ENCODE assay signal across 14 cellular contexts in genomic region chr14:57485635-57486034, GRCh38. TPM values are rescaled to one million over a fixed set of nuclear protein-coding genes. Genes with fewer than 3 reads are reported as not detected.
DNase-seq lines count a peak whose midpoint lies in the region; ATAC-seq and TF ChIP-seq lines count a peak whose summit lies in the region.
"Had no signal": no experiment of that assay in that cellular context is flagged by ENCODE, and none has a peak within 500 bp of the region (broad histone marks: within the 10 kb centered on the region; RNA-seq: fewer than 3 reads in every experiment).

No MANE protein-coding gene starts in this region.

- POLR2A ChIA-PET in activated CD8-positive, alpha-beta T cell treated with anti-CD3 and anti-CD28 coated beads for 36 hours (lab: Charles Lee), result no interaction called here

- H3K4me1 Mint-ChIP-seq in activated CD8-positive, alpha-beta T cell treated with anti-CD3 and anti-CD28 coated beads for 36 hours (ENCODE audit: low read depth), result no peaks in the 10 kb centered on the region

- intact Hi-C loops in activated CD8-positive, alpha-beta T cell treated with anti-CD3 and anti-CD28 coated beads for 36 hours (cut with micrococcal nuclease), result no loop called here
- intact Hi-C loops in thyroid gland (cut with DNase I) (loop anchor here (5.0 kb wide), 1 partner anchor 582 kb away; no protein-coding TSS in a partner anchor), posterior vena cava (cut with DNase I) (loop anchor here in 1 of 2 donors (10.0 kb wide), 1 partner anchor 589 kb away; no protein-coding TSS in a partner anchor)

- no peak for TF ChIP-seq CTCF in activated CD8-positive, alpha-beta T cell treated with anti-CD3 and anti-CD28 coated beads for 36 hours (IDR thresholded peaks at IDR 0.05)
- TF ChIP-seq CTCF in thyroid gland (IDR thresholded peaks at IDR 0.05), result no peak

- no peak overlapping the region for H3K27ac ChIP-seq in thyroid gland

- H3K36me3 ChIP-seq in thyroid gland, result no peaks in the 10 kb centered on the region

- no peaks in the 10 kb centered on the region for H3K4me1 ChIP-seq in thyroid gland

- DNase-seq in activated CD8-positive, alpha-beta T cell treated with anti-CD3 and anti-CD28 coated beads for 36 hours, result no peak
- DNase-seq in thyroid gland (no peak), kidney glomerular epithelial cell (lab: John Stamatoyannopoulos, UW) (no peak), posterior vena cava (ENCODE audit: low spot score) (no peak), NCI-H510A treated with DMSO at 0.1 percent for 48 hours (lab: John Stamatoyannopoulos, UW) (no peak)
- DNase-seq: activated naive CD4-positive, alpha-beta T cell; cortex of kidney; midbrain; OCI-M1; retina had no signal

- H3K27me3 Mint-ChIP-seq in activated CD8-positive, alpha-beta T cell treated with anti-CD3 and anti-CD28 coated beads for 36 hours, result peaks cover 4% of the 10 kb centered on the region

- H3K9me3 ChIP-seq in thyroid gland, result no peaks in the 10 kb centered on the region

- no peaks in the 10 kb centered on the region for H3K27me3 ChIP-seq in thyroid gland

- no peaks in the 10 kb centered on the region for H3K9me3 Mint-ChIP-seq in activated CD8-positive, alpha-beta T cell treated with anti-CD3 and anti-CD28 coated beads for 36 hours

- TF ChIP-seq POLR2A in thyroid gland (IDR thresholded peaks at IDR 0.05), result no peak

- no peak overlapping the region for H3K27ac Mint-ChIP-seq in activated CD8-positive, alpha-beta T cell treated with anti-CD3 and anti-CD28 coated beads for 36 hours

- H3K4me3 Mint-ChIP-seq in activated CD8-positive, alpha-beta T cell treated with anti-CD3 and anti-CD28 coated beads for 36 hours, result no peak overlapping the region

- CTCF ChIA-PET in activated CD8-positive, alpha-beta T cell treated with anti-CD3 and anti-CD28 coated beads for 36 hours (lab: Charles Lee), result interaction anchor here (0.8 to 1.6 kb wide), 2 partner anchors 14 to 588 kb away, joined by 3 to 4 read pairs; no protein-coding TSS in a partner anchor

- peak; percentile 98 for ATAC-seq in GM18867 (IDR thresholded peaks at IDR 0.05; ENCODE audit: unreplicated experiment)
- peak; percentile 93 for ATAC-seq in GM21447 (IDR thresholded peaks at IDR 0.05; ENCODE audit: unreplicated experiment)
- peak; percentile 95 for ATAC-seq in HG03066 (IDR thresholded peaks at IDR 0.05; ENCODE audit: low read depth, unreplicated experiment)
- ATAC-seq in activated CD8-positive, alpha-beta T cell treated with anti-CD3 and anti-CD28 coated beads for 36 hours, result peak; percentile 17

- H3K4me3 ChIP-seq in thyroid gland (replicated peaks in 1 of 3), result no peak overlapping the region

- H3K36me3 Mint-ChIP-seq in activated CD8-positive, alpha-beta T cell treated with anti-CD3 and anti-CD28 coated beads for 36 hours (ENCODE audit: low read depth), result no peaks in the 10 kb centered on the region

RNA-seq across cellular contexts. Expression of gene CCDC198, which starts 8.0 kb away (rescaled TPM):
- not detected for total RNA-seq in activated CD8-positive, alpha-beta T cell treated with anti-CD3 and anti-CD28 coated beads for 36 hours
- total RNA-seq in thyroid gland (not detected), posterior vena cava (not detected)
- total RNA-seq: H1 had no signal

Comparison
In these comparisons a context has a peak if more than half of its experiments do, and no peak if none do; other contexts are left out.
1. ATAC-seq: peak in every context shown above with its lines; median percentile 98 in GM18867; 95 in HG03066; 93 in GM21447; 17 in activated CD8-positive, alpha-beta T cell treated with anti-CD3 and anti-CD28 coated beads for 36 hours.